ENCODE assay signal across 19 cellular contexts in the genomic region with DNA sequence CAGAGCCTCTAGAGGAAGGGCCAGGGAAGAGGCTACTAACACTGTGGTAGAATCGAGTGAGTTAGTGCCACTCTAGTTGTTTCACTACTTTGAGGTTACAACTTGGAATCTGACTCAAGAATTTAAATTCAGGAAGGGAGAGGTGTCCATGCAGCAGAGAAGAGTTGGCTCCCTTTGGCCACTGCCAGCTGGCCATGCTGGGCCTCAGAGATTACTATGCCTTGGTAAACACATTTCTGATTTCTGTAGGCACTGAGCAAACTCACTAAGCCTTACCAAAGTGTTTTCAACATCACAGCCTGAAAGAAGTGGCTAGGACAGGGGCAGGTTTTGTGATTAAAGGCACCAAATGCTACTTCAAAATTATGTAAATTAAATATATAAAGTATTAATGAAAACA.
A peak's percentile ranks its signal among the peaks of the same experiment; 100 is the strongest.
DNase-seq lines count a peak whose midpoint lies in the region; ATAC-seq lines count a peak whose summit lies in the region.
"Had no signal": no experiment of that assay in that cellular context is flagged by ENCODE, and none has a peak within 500 bp of the region (broad histone marks: within the 10 kb centered on the region; RNA-seq: fewer than 3 reads in every experiment).

No MANE protein-coding gene starts in this region.

- ATAC-seq in left lobe of liver, result peak; percentile 41
- no peak for ATAC-seq in GM18873 (IDR thresholded peaks at IDR 0.05; ENCODE audit: low FRiP score, unreplicated experiment)
- no peak for ATAC-seq in GM19035 (IDR thresholded peaks at IDR 0.05; ENCODE audit: unreplicated experiment)
- ATAC-seq in GM18520 (IDR thresholded peaks at IDR 0.05; ENCODE audit: unreplicated experiment), result no peak
- ATAC-seq: A549; CD8-positive, alpha-beta T cell had no signal

- in situ Hi-C loops in G401 (cut with HindIII; ENCODE audit: low sequenced_read_pairs), result no loop called here

- DNase-seq in G401 (ENCODE audit: low spot score) (peak; percentile 80), cerebellar cortex (ENCODE audit: low spot score) (peak; percentile 77), left lobe of liver (ENCODE audit: low spot score) (no peak)
- DNase-seq: AML-193; Caco-2; Calu3; CD4-positive, alpha-beta T cell; CD8-positive, alpha-beta T cell; DMS 273 treated with DMSO at 0.1 percent for 48 hours; DMS153; DMS53; DMS79; DND-41; EL; GF-D8 had no signal
